In genomic region chr7:72409638-72410015, GRCh38 we compare ENCODE assay signal across 2 cellular contexts.
TF ChIP-seq lines count a peak whose summit lies in the region.

No MANE protein-coding gene starts in this region.

TF ChIP-seq in GM23338, 12 proteins besides CTCF, POLR2A, EP300 and RAD21 (continued from another document):
- no peak for TF ChIP-seq POLR2AphosphoS5 (IDR thresholded peaks at IDR 0.05; ENCODE audit: low read depth)
- TF ChIP-seq ZNF114 (CRISPR knock-in tag; IDR thresholded peaks at IDR 0.05), result no peak
- TF ChIP-seq JUNB (IDR thresholded peaks at IDR 0.05; ENCODE audit: unreplicated experiment), result no peak
- no peak for TF ChIP-seq CREB1 (CRISPR knock-in tag; IDR thresholded peaks at IDR 0.05; ENCODE audit: low read depth)
TF ChIP-seq in GM23338: peak in this region for 0.

TF ChIP-seq in H1, 55 proteins besides CTCF, POLR2A, EP300 and RAD21 (continued from another document):
- TF ChIP-seq RNF2 (IDR thresholded peaks at IDR 0.05; ENCODE audit: borderline replicate concordance, low read depth, low read length, missing control alignments, poor library complexity, severe bottlenecking), result no peak
- TF ChIP-seq USF2 (IDR thresholded peaks at IDR 0.05; ENCODE audit: low read length), result no peak
- no peak for TF ChIP-seq HDAC2 (IDR thresholded peaks at IDR 0.05; ENCODE audit: borderline replicate concordance in 1 of 2, low read depth in 2 of 2, low read length in 2 of 2)
- no peak for TF ChIP-seq KDM5A (IDR thresholded peaks at IDR 0.05; ENCODE audit: low read length)
- TF ChIP-seq MAX (IDR thresholded peaks at IDR 0.05), result peak; percentile 48; the same call in 1 of the 2 replicates
- no peak for TF ChIP-seq CTBP2 (IDR thresholded peaks at IDR 0.05; ENCODE audit: borderline replicate concordance, insufficient read depth, insufficient read length, low read length)
- no peak for TF ChIP-seq SP1 (IDR thresholded peaks at IDR 0.05; ENCODE audit: low read depth, low read length)
- TF ChIP-seq PHF8 (conservative IDR thresholded peaks at IDR 0.05; ENCODE audit: low read depth, low read length), result no peak
- TF ChIP-seq POLR2AphosphoS5 (IDR thresholded peaks at IDR 0.05; ENCODE audit: low read depth, low read length), result no peak
- no peak for TF ChIP-seq SIRT6 (IDR thresholded peaks at IDR 0.05; ENCODE audit: low read length)
- peak; percentile 93 for TF ChIP-seq E2F6 (IDR thresholded peaks at IDR 0.05)
- no peak for TF ChIP-seq JUND (IDR thresholded peaks at IDR 0.05; ENCODE audit: low read length)
- no peak for TF ChIP-seq SP4 (IDR thresholded peaks at IDR 0.05; ENCODE audit: low read length)
- no peak for TF ChIP-seq SIX5 (IDR thresholded peaks at IDR 0.05; ENCODE audit: low read depth, low read length)
